In genomic region chr1:212062832-212063438, GRCh38 we compare ENCODE assay signal across 8 cellular contexts. TPM values are rescaled to one million over a fixed set of nuclear protein-coding genes. Genes with fewer than 3 reads are reported as not detected.
DNase-seq lines count a peak whose midpoint lies in the region; ATAC-seq and TF ChIP-seq lines count a peak whose summit lies in the region.

No MANE protein-coding gene starts in this region.

- H3K4me1 Mint-ChIP-seq in CD4-positive, alpha-beta T cell (ENCODE audit: low read depth): no peaks in the 10 kb centered on the region
- H3K4me1 Mint-ChIP-seq in HFFc6 (ENCODE audit: low read depth): peaks cover 9% of the 10 kb centered on the region
- H3K4me1 Mint-ChIP-seq in mesothelial cell of epicardium: no peaks in the 10 kb centered on the region

- no peaks in the 10 kb centered on the region for H3K36me3 Mint-ChIP-seq in CD4-positive, alpha-beta T cell (ENCODE audit: low read depth)
- H3K36me3 Mint-ChIP-seq in HFFc6 (ENCODE audit: low read depth): no peaks in the 10 kb centered on the region; the same call in 1 of the 2 replicates
- H3K36me3 Mint-ChIP-seq in mesothelial cell of epicardium: peaks cover 19% of the 10 kb centered on the region

- H3K4me3 Mint-ChIP-seq in CD4-positive, alpha-beta T cell: no peak overlapping the region
- no peak overlapping the region for H3K4me3 Mint-ChIP-seq in HFFc6
- no peak overlapping the region for H3K4me3 Mint-ChIP-seq in mesothelial cell of epicardium

- no peaks in the 10 kb centered on the region for H3K9me3 Mint-ChIP-seq in CD4-positive, alpha-beta T cell
- no peaks in the 10 kb centered on the region for H3K9me3 Mint-ChIP-seq in HFFc6
- peaks cover 22% of the 10 kb centered on the region for H3K9me3 Mint-ChIP-seq in mesothelial cell of epicardium

- POLR2A ChIA-PET in CD4-positive, alpha-beta T cell (lab: Charles Lee): interaction anchor here (1.1 kb wide), 1 partner anchor 223 kb away, joined by 5 read pairs; the partner anchor contains the start of gene PPP2R5A

- DNase-seq in CD4-positive, alpha-beta T cell: no peak
- peak; percentile 58 for DNase-seq in HFFc6
- peak; percentile 64 for DNase-seq in OCI-M1 (lab: John Stamatoyannopoulos, UW)
- DNase-seq in dermis microvascular lymphatic vessel endothelial cell (ENCODE audit: low read depth in 2 of 2): peak; percentile 43 to 64
- no peak for DNase-seq in mesothelial cell of epicardium (ENCODE audit: low spot score in 2 of 2, unreplicated experiment in 2 of 2)
- no peak for DNase-seq in stimulated activated CD4-positive, alpha-beta T cell treated with anti-CD3 and anti-CD28 coated beads, Interleukin-2, amount 100 ng/mL, for 24 hours

- intact Hi-C loops in CD4-positive, alpha-beta T cell (cut with DNase I, micrococcal nuclease): loop anchor here in 1 of 2 experiments (2.0 to 5.0 kb wide), 4 partner anchors 228 to 394 kb away; no protein-coding TSS in a partner anchor

- no peaks in the 10 kb centered on the region for H3K27me3 Mint-ChIP-seq in CD4-positive, alpha-beta T cell
- H3K27me3 Mint-ChIP-seq in HFFc6 (ENCODE audit: insufficient read depth) (no peaks in the 10 kb centered on the region), mesothelial cell of epicardium (ENCODE audit: low read depth) (no peaks in the 10 kb centered on the region)

- ATAC-seq in CD4-positive, alpha-beta T cell (ENCODE audit: poor library complexity): peak; percentile 69
- no peak for ATAC-seq in GM19467 (IDR thresholded peaks at IDR 0.05; ENCODE audit: unreplicated experiment)
- ATAC-seq in GM21825 (IDR thresholded peaks at IDR 0.05; ENCODE audit: unreplicated experiment): no peak

- H3K27me3 ChIP-seq in CD4-positive, alpha-beta T cell (ENCODE audit: control insufficient read depth, insufficient read depth, low read length): no peaks in the 10 kb centered on the region

- H3K27ac Mint-ChIP-seq in CD4-positive, alpha-beta T cell: no peak overlapping the region
- H3K27ac Mint-ChIP-seq in HFFc6: no peak overlapping the region
- no peak overlapping the region for H3K27ac Mint-ChIP-seq in mesothelial cell of epicardium

- no peak overlapping the region for H3K27ac ChIP-seq in CD4-positive, alpha-beta T cell (ENCODE audit: low read depth, low read length)

- H3K9me3 ChIP-seq in CD4-positive, alpha-beta T cell (ENCODE audit: control insufficient read depth, low read length): no peaks in the 10 kb centered on the region

- TF ChIP-seq CTCF in CD4-positive, alpha-beta T cell (IDR thresholded peaks at IDR 0.05): peak; percentile 80
- TF ChIP-seq CTCF in HFFc6 (IDR thresholded peaks at IDR 0.05): peak; percentile 92
- TF ChIP-seq CTCF in mesothelial cell of epicardium (IDR thresholded peaks at IDR 0.05; ENCODE audit: unreplicated experiment): peak; percentile 95

- CTCF ChIA-PET in CD4-positive, alpha-beta T cell (lab: Charles Lee): interaction anchor here (0.7 to 2.4 kb wide), 7 partner anchors 8 to 549 kb away, joined by 3 to 17 read pairs (median 5); partner anchors contain the start of genes DTL and INTS7

RNA-seq across cellular contexts. Expression of gene DTL, which starts 27.4 kb away (rescaled TPM):
- under 1 TPM; 0.49 to 0.64 TPM for total RNA-seq in CD4-positive, alpha-beta T cell
- total RNA-seq in HFFc6 (2021; fragmentation: NEBNext Ultra II Directional; extraction: Animal tissue kit (Norgen Biotek cat#: 25700)): 10 to 100 TPM; 13.3 to 21.7 (median 18.2) TPM
- 10.6 and 11.4 TPM in 2 replicates for total RNA-seq in dermis microvascular lymphatic vessel endothelial cell
- 12.7 to 14.9 TPM (median 14.1 TPM) in 3 replicates for total RNA-seq in mesothelial cell of epicardium

RNA-seq across cellular contexts. Expression of gene INTS7, which starts 27.6 kb away (rescaled TPM):
- total RNA-seq in CD4-positive, alpha-beta T cell: 1 to 10 TPM; 2.9 to 3.2 TPM
- total RNA-seq in HFFc6 (2021; fragmentation: NEBNext Ultra II Directional; extraction: Animal tissue kit (Norgen Biotek cat#: 25700)): 10 to 100 TPM in 5 of 6 experiments, 1 to 10 TPM in 1; 9.6 to 14.5 (median 13.3) TPM
- total RNA-seq in dermis microvascular lymphatic vessel endothelial cell (13.6 and 18.0 TPM in 2 replicates), mesothelial cell of epicardium (16.5 to 19.9 TPM (median 17.1 TPM) in 3 replicates)

Comparison
In these comparisons a context has a peak if more than half of its experiments do, and no peak if none do; other contexts are left out.
1. DNase-seq: peak in HFFc6 (single experiment), OCI-M1 (single experiment) and dermis microvascular lymphatic vessel endothelial cell (2 of 2); none in CD4-positive, alpha-beta T cell (0 of 10), mesothelial cell of epicardium (0 of 2) and stimulated activated CD4-positive, alpha-beta T cell treated with anti-CD3 and anti-CD28 coated beads, Interleukin-2, amount 100 ng/mL, for 24 hours (0 of 2).
2. Peak in every context shown above with its lines, with median percentiles within 50 percentile points of each other: CTCF ChIP-seq.